ENCODE assay signal across 31 cellular contexts in the genomic region with DNA sequence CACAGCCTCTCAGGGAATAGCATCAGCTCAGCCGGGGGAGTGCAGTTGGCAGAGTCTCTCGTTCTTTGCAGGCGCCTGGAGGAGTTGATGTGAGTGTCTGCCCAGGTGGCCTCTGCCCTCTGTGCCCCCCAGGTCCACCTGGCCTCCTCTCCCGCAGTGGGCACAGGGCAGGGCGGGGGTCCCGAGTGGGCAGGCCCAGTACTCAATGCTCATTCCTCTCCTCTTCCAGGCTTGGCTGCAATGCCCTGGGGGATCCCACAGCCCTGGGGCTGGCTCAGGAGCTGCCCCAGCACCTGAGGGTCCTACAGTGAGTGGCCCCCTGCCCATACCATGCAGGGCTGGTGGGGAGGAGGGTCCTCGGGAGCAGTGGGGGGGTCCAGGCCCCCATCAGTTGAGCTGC.
"Had no signal": no experiment of that assay in that cellular context is flagged by ENCODE, and none has a peak within 500 bp of the region (broad histone marks: within the 10 kb centered on the region; RNA-seq: fewer than 3 reads in every experiment).

No MANE protein-coding gene starts in this region.

- H3K4me3 Mint-ChIP-seq: activated B cell treated with CpG ODN at 0.5 μM for 24 hours; activated CD4-positive, alpha-beta memory T cell treated with anti-CD3 and anti-CD28 coated beads, Interleukin-2, amount 10 ng/mL, durations not matched to agents 7 days and 5 days; activated CD8-positive, alpha-beta memory T cell treated with anti-CD3 and anti-CD28 coated beads, Interleukin-2, amount 10 ng/mL, durations not matched to agents 7 days and 5 days; activated naive CD4-positive, alpha-beta T cell treated with anti-CD3 and anti-CD28 coated beads, Interleukin-2, amount 50 U/mL, for 24 hours; brain had no signal

- H3K27ac ChIP-seq: VCaP had no signal

- H3K36me3 Mint-ChIP-seq: brain had no signal

- H3K9me3 Mint-ChIP-seq: activated B cell treated with CpG ODN at 0.5 μM for 24 hours; activated CD4-positive, alpha-beta memory T cell treated with anti-CD3 and anti-CD28 coated beads, Interleukin-2, amount 10 ng/mL, durations not matched to agents 7 days and 5 days; activated naive CD4-positive, alpha-beta T cell treated with anti-CD3 and anti-CD28 coated beads, Interleukin-2, amount 50 U/mL, for 24 hours; activated T-helper 2 cell treated with anti-CD3 and anti-CD28 coated beads, Interferon-gamma antibody, Interleukin-2, Interleukin-4, amounts not matched to agents 10 μg/mL and 5 μg/mL and 100 μg/mL, durations not matched to agents 14 hours and 24 hours and 36 hours; brain had no signal

- ATAC-seq: activated CD8-positive, alpha-beta memory T cell treated with anti-CD3 and anti-CD28 coated beads, Interleukin-2, amount 10 ng/mL, durations not matched to agents 7 days and 5 days had no signal

- H3K27me3 Mint-ChIP-seq: activated B cell treated with CpG ODN at 0.5 μM for 24 hours; activated CD4-positive, alpha-beta memory T cell treated with anti-CD3 and anti-CD28 coated beads, Interleukin-2, amount 10 ng/mL, durations not matched to agents 7 days and 5 days; activated CD8-positive, alpha-beta memory T cell treated with anti-CD3 and anti-CD28 coated beads, Interleukin-2, amount 10 ng/mL, durations not matched to agents 7 days and 5 days; activated naive CD4-positive, alpha-beta T cell treated with anti-CD3 and anti-CD28 coated beads, Interleukin-2, amount 50 U/mL, for 24 hours had no signal

- H3K27ac Mint-ChIP-seq: activated B cell treated with CpG ODN at 0.5 μM for 24 hours; activated CD4-positive, alpha-beta memory T cell treated with anti-CD3 and anti-CD28 coated beads, Interleukin-2, amount 10 ng/mL, durations not matched to agents 7 days and 5 days; activated CD8-positive, alpha-beta memory T cell treated with anti-CD3 and anti-CD28 coated beads, Interleukin-2, amount 10 ng/mL, durations not matched to agents 7 days and 5 days; activated T-helper 2 cell treated with anti-CD3 and anti-CD28 coated beads, Interferon-gamma antibody, Interleukin-2, Interleukin-4, amounts not matched to agents 10 μg/mL and 5 μg/mL and 100 μg/mL, durations not matched to agents 14 hours and 24 hours and 36 hours; brain had no signal

- DNase-seq: activated B cell treated with CpG ODN at 0.5 μM for 24 hours; activated CD4-positive, alpha-beta memory T cell treated with anti-CD3 and anti-CD28 coated beads, Interleukin-2, amount 10 ng/mL, durations not matched to agents 7 days and 5 days; activated CD4-positive, alpha-beta T cell treated with anti-CD3 and anti-CD28 coated beads for 48 hours; activated CD4-positive, CD25-positive, alpha-beta regulatory T cell treated with anti-CD3 and anti-CD28 coated beads, Interleukin-2, amount 50 U/mL, for 72 hours; activated CD8-positive, alpha-beta memory T cell treated with anti-CD3 and anti-CD28 coated beads for 24 hours; activated CD8-positive, alpha-beta memory T cell treated with anti-CD3 and anti-CD28 coated beads, Interleukin-2, amount 10 ng/mL, durations not matched to agents 7 days and 5 days; activated CD8-positive, alpha-beta memory T cell treated with anti-CD3 and anti-CD28 coated beads, Interleukin-2, amount 50 U/mL, for 48 hours; activated gamma-delta T cell; activated naive CD4-positive, alpha-beta T cell treated with Interleukin-2 at 50 U/mL for 16 hours; anterior cingulate cortex; caudate nucleus; NCI-H1092 treated with DMSO at 0.1 percent for 48 hours; NCI-H1417; NCI-H146; NCI-H187; NCI-H2029 treated with DMSO at 0.1 percent for 48 hours; NCI-H2107; NCI-H2171; NCI-H510A; NCI-H526; NCI-H748 treated with DMSO at 0.1 percent for 48 hours; NK-92 treated with Interleukin-12 subunit alpha and Interleukin-12 subunit beta, amount 100 ng/mL, for 24 hours; Right ventricle myocardium superior; SW 1271; T-helper 1 cell; T-helper 2 cell; T-helper 9 cell had no signal

- H3K4me1 Mint-ChIP-seq: activated B cell treated with CpG ODN at 0.5 μM for 24 hours; activated CD4-positive, alpha-beta memory T cell treated with anti-CD3 and anti-CD28 coated beads, Interleukin-2, amount 10 ng/mL, durations not matched to agents 7 days and 5 days; activated CD8-positive, alpha-beta memory T cell treated with anti-CD3 and anti-CD28 coated beads, Interleukin-2, amount 10 ng/mL, durations not matched to agents 7 days and 5 days; activated naive CD4-positive, alpha-beta T cell treated with anti-CD3 and anti-CD28 coated beads, Interleukin-2, amount 50 U/mL, for 24 hours had no signal
